Comparison of ENCODE assay signal across 30 cellular contexts in the genomic region with DNA sequence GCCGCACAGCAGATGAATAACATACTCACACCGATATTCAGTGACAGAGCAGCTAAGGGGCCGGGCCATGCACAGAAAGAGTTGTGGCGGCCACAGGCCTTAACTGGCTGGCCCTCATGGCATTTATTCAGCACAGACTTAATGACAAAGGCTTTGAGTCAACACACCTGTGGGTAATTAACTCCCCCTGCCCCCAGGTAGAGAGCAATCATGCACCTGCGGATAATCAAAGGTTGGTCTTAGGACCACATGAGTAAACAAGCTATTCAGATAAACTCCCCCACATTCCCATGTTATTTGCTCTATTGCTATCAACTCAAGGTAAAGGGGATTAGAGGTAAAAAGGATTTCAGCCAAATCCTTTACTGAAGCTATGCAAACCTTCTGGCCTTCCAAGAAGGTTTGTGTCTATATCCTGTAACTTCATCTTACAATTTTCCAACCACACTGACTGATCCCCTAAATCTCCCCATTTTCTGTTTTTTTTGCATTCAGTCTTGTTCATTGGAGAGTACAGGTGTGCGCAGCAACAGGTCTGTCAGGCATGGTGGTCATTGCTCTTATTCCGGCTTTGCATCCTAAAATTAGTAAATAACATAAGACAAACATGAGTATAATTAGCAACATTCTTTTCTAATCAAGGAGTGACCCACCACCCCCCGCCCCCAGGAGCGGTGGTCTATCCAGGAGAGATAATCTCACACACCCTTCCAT.
"Had no signal": no experiment of that assay in that cellular context is flagged by ENCODE, and none has a peak within 500 bp of the region (broad histone marks: within the 10 kb centered on the region; RNA-seq: fewer than 3 reads in every experiment).

No MANE protein-coding gene starts in this region.

- H3K4me3 ChIP-seq: ascending aorta, breast epithelium, cardiac muscle cell, colonic mucosa had no signal

- H3K9me3 ChIP-seq: ascending aorta, breast epithelium, colonic mucosa had no signal

- DNase-seq: activated B cell treated with CpG ODN at 0.5 μM for 24 hours; activated CD4-positive, alpha-beta T cell treated with anti-CD3 and anti-CD28 coated beads for 48 hours; activated CD4-positive, alpha-beta T cell treated with anti-CD3 and anti-CD28 coated beads, Interleukin-2, amount 50 U/mL, for 1 hour; activated CD4-positive, alpha-beta T cell treated with anti-CD3 and anti-CD28 coated beads, Interleukin-2, amount 50 U/mL, for 48 hours; activated CD8-positive, alpha-beta memory T cell treated with anti-CD3 and anti-CD28 coated beads for 24 hours; activated CD8-positive, alpha-beta T cell treated with anti-CD3 and anti-CD28 coated beads for 36 hours; activated gamma-delta T cell; activated naive CD4-positive, alpha-beta T cell; activated naive CD4-positive, alpha-beta T cell treated with anti-CD3 and anti-CD28 coated beads, Interleukin-2, amount 10 ng/mL, durations not matched to agents 7 days and 5 days; activated naive CD8-positive, alpha-beta T cell treated with anti-CD3 and anti-CD28 coated beads, Interleukin-2, amount 10 ng/mL, durations not matched to agents 7 days and 5 days; activated T-cell treated with anti-CD3 and anti-CD28 coated beads, Interleukin-2, amount 50 U/mL, for 4 hours; central memory CD4-positive, alpha-beta T cell; cerebellar nuclear complex; colonic mucosa; effector CD8-positive, alpha-beta T cell; foreskin fibroblast; head of caudate nucleus; T-helper 17 cell; T1000; WERI-Rb-1 had no signal

- ATAC-seq: activated CD4-positive, CD25-positive, alpha-beta regulatory T cell treated with anti-CD3 and anti-CD28 coated beads, Interleukin-2, amount 50 U/mL, for 24 hours; activated CD8-positive, alpha-beta T cell treated with anti-CD3 and anti-CD28 coated beads for 36 hours; activated naive CD4-positive, alpha-beta T cell treated with anti-CD3 and anti-CD28 coated beads, Interleukin-2, amount 50 U/mL, for 72 hours; activated T-cell treated with anti-CD3 and anti-CD28 coated beads, Interleukin-2, amount 50 U/mL, for 4 hours; activated T-helper 17 cell treated with anti-CD3 and anti-CD28 coated beads, Interleukin-2, amount 50 U/mL, for 72 hours; esophagus mucosa; T-helper 17 cell had no signal

- H3K4me1 ChIP-seq: colonic mucosa had no signal

- H3K27me3 ChIP-seq: ascending aorta, breast epithelium, cardiac muscle cell, colonic mucosa had no signal

- FAIRE-seq: frontal cortex had no signal

- H3K36me3 ChIP-seq: ascending aorta, breast epithelium, cardiac muscle cell, colonic mucosa, WERI-Rb-1 had no signal

- H3K4me3 Mint-ChIP-seq: activated B cell treated with CpG ODN at 0.5 μM for 24 hours; activated CD8-positive, alpha-beta T cell treated with anti-CD3 and anti-CD28 coated beads for 36 hours; activated naive CD4-positive, alpha-beta T cell treated with anti-CD3 and anti-CD28 coated beads, Interleukin-2, amount 10 ng/mL, durations not matched to agents 7 days and 5 days; activated naive CD8-positive, alpha-beta T cell treated with anti-CD3 and anti-CD28 coated beads, Interleukin-2, amount 10 ng/mL, durations not matched to agents 7 days and 5 days; activated T-cell treated with anti-CD3 and anti-CD28 coated beads, Interleukin-2, amount 50 U/mL, for 4 hours; activated T-helper 17 cell treated with anti-CD3 and anti-CD28 coated beads, Interleukin-2, amount 50 U/mL, for 72 hours; brain; T-helper 17 cell; T-helper 2 cell treated with Interferon-gamma antibody and Interleukin-4, amounts not matched to agents 5 μg/mL and 100 μg/mL, for 36 hours had no signal

- H3K27ac ChIP-seq: ascending aorta, breast epithelium, cardiac muscle cell, colonic mucosa, WERI-Rb-1 had no signal

- H3K9me3 Mint-ChIP-seq: activated B cell treated with CpG ODN at 0.5 μM for 24 hours; activated CD8-positive, alpha-beta T cell treated with anti-CD3 and anti-CD28 coated beads for 36 hours; activated naive CD4-positive, alpha-beta T cell treated with anti-CD3 and anti-CD28 coated beads, Interleukin-2, amount 10 ng/mL, durations not matched to agents 7 days and 5 days; activated naive CD4-positive, alpha-beta T cell treated with anti-CD3 and anti-CD28 coated beads, Interleukin-2, amount 50 U/mL, for 72 hours; activated naive CD8-positive, alpha-beta T cell treated with anti-CD3 and anti-CD28 coated beads, Interleukin-2, amount 10 ng/mL, durations not matched to agents 7 days and 5 days; activated T-cell treated with anti-CD3 and anti-CD28 coated beads, Interleukin-2, amount 50 U/mL, for 4 hours; activated T-helper 17 cell treated with anti-CD3 and anti-CD28 coated beads, Interleukin-2, amount 50 U/mL, for 72 hours; brain; T-helper 2 cell treated with Interferon-gamma antibody and Interleukin-4, amounts not matched to agents 5 μg/mL and 100 μg/mL, for 36 hours had no signal

- H3K27ac Mint-ChIP-seq: activated B cell treated with CpG ODN at 0.5 μM for 24 hours; activated CD8-positive, alpha-beta T cell treated with anti-CD3 and anti-CD28 coated beads for 36 hours; activated naive CD4-positive, alpha-beta T cell treated with anti-CD3 and anti-CD28 coated beads, Interleukin-2, amount 10 ng/mL, durations not matched to agents 7 days and 5 days; activated naive CD8-positive, alpha-beta T cell treated with anti-CD3 and anti-CD28 coated beads, Interleukin-2, amount 10 ng/mL, durations not matched to agents 7 days and 5 days; activated T-helper 17 cell treated with anti-CD3 and anti-CD28 coated beads, Interleukin-2, amount 50 U/mL, for 72 hours; brain; T-helper 2 cell treated with Interferon-gamma antibody and Interleukin-4, amounts not matched to agents 5 μg/mL and 100 μg/mL, for 36 hours had no signal

- H3K27me3 Mint-ChIP-seq: activated B cell treated with CpG ODN at 0.5 μM for 24 hours; activated CD8-positive, alpha-beta T cell treated with anti-CD3 and anti-CD28 coated beads for 36 hours; activated naive CD4-positive, alpha-beta T cell treated with anti-CD3 and anti-CD28 coated beads, Interleukin-2, amount 10 ng/mL, durations not matched to agents 7 days and 5 days; activated naive CD8-positive, alpha-beta T cell treated with anti-CD3 and anti-CD28 coated beads, Interleukin-2, amount 10 ng/mL, durations not matched to agents 7 days and 5 days; activated T-helper 17 cell treated with anti-CD3 and anti-CD28 coated beads, Interleukin-2, amount 50 U/mL, for 72 hours; T-helper 17 cell had no signal

- H3K36me3 Mint-ChIP-seq: activated naive CD4-positive, alpha-beta T cell treated with anti-CD3 and anti-CD28 coated beads, Interleukin-2, amount 50 U/mL, for 72 hours; activated naive CD8-positive, alpha-beta T cell treated with anti-CD3 and anti-CD28 coated beads, Interleukin-2, amount 10 ng/mL, durations not matched to agents 7 days and 5 days; brain had no signal
